8 cellular contexts compared by ENCODE assay signal in genomic region chr14:20415723-20416622, GRCh38. TPM values are rescaled to one million over a fixed set of nuclear protein-coding genes. Genes with fewer than 3 reads are reported as not detected.
DNase-seq lines count a peak whose midpoint lies in the region; ATAC-seq, FAIRE-seq and TF ChIP-seq lines count a peak whose summit lies in the region.

No MANE protein-coding gene starts in this region.

- TF ChIP-seq CTCF in KMS-11 (conservative IDR thresholded peaks at IDR 0.05; ENCODE audit: low read depth, low read length) (peak; percentile 73), brain (conservative IDR thresholded peaks at IDR 0.05) (peak; percentile 16 to 56), HepG2 (CRISPR knock-in tag; IDR thresholded peaks at IDR 0.05) (peak; percentile 79), thyroid gland (IDR thresholded peaks at IDR 0.05) (peak in 5 of 6 experiments; percentile 49 to 61 (median 57))

- H4K20me1 ChIP-seq in KMS-11 (ENCODE audit: insufficient read depth) (no peaks in the 10 kb centered on the region), HepG2 (ENCODE audit: insufficient read depth, low read length) (no peaks in the 10 kb centered on the region)

- no peak overlapping the region for H3K4me3 ChIP-seq in CD8-positive, alpha-beta memory T cell (ENCODE audit: low read length)
- H3K4me3 ChIP-seq in KMS-11 (IDR thresholded peaks at IDR 0.05; ENCODE audit: insufficient read depth, low read depth, low read length) (no peak overlapping the region), HepG2 (replicated peaks in 1 of 3; ENCODE audit: insufficient read depth in 1 of 3, low read depth in 2 of 3, low read length in 3 of 3) (peak overlapping the region in 2 of 3 experiments; percentile 6 to 31; a peak in 3 of 6 replicates), thyroid gland (replicated peaks in 1 of 3) (no peak overlapping the region)

- peak; percentile 38 for ATAC-seq in GM18867 (IDR thresholded peaks at IDR 0.05; ENCODE audit: unreplicated experiment)
- peak; percentile 33 for ATAC-seq in HepG2

- CTCF ChIA-PET in CD8-positive, alpha-beta memory T cell (lab: Charles Lee) = interaction anchor here (0.7 to 3.7 kb wide), 29 partner anchors 8 to 274 kb away, joined by 3 to 25 read pairs (median 5); partner anchors contain the start of genes APEX1, OSGEP, PARP2 and PIP4P1
- CTCF ChIA-PET in HepG2 (lab: Yijun Ruan, JAX; ENCODE audit: low intra/inter-chr PET ratio, low total read pairs) = interaction anchor here (1.1 to 1.3 kb wide), 2 partner anchors 38 to 193 kb away, joined by 3 to 5 read pairs; partner anchors contain the start of gene OSGEP

- intact Hi-C loops in HepG2 (cut with micrococcal nuclease; ENCODE audit: unreplicated experiment) = loop anchor here (1.0 to 5.0 kb wide), 4 partner anchors 38 to 271 kb away; partner anchors contain the start of genes ANG and OSGEP
- intact Hi-C loops in thyroid gland (cut with DNase I) = loop anchor here (10.0 kb wide), 1 partner anchor 49 kb away; the partner anchor contains the start of genes PIP4P1 and PNP

- FAIRE-seq in HepG2 (lab: Jason Lieb, UNC) = peak; percentile 12

- no peaks in the 10 kb centered on the region for H3K9me3 ChIP-seq in CD8-positive, alpha-beta memory T cell (ENCODE audit: low read length)
- H3K9me3 ChIP-seq in HepG2 (ENCODE audit: low read length) = no peaks in the 10 kb centered on the region
- no peaks in the 10 kb centered on the region for H3K9me3 ChIP-seq in thyroid gland

- H3K27ac Mint-ChIP-seq in CD8-positive, alpha-beta memory T cell = peak overlapping the region in 7 of 8 donors; percentile 9 to 72 (median 26)
- H3K27ac Mint-ChIP-seq in brain = peak overlapping the region in 3 of 5 experiments; percentile 7 to 76 (median 9)

- peaks cover 32 to 42% (median 40%) of the 10 kb centered on the region in 3 donors for H3K4me1 Mint-ChIP-seq in CD8-positive, alpha-beta memory T cell
- peaks cover 28% of the 10 kb centered on the region for H3K4me1 Mint-ChIP-seq in brain

- 20% methylated on average over 7 of the region's 7 CpGs for WGBS in HepG2 (ENCODE audit: low lambda C conversion rate)
- WGBS in thyroid gland, 2 donors = 72 to 80% methylated on average over 7 of the region's 7 CpGs

- in situ Hi-C loops in HepG2 (cut with HindIII; ENCODE audit: extremely low pct_ligation_motif_present, low pct_unique_long_range_greater_than_20kb) = loop anchor here (5.0 kb wide), 1 partner anchor 41 kb away; the partner anchor contains the start of gene APEX1

- TF ChIP-seq RAD21 in HepG2 (CRISPR knock-in tag; IDR thresholded peaks at IDR 0.05) = 0 out of 2 replicates have a peak, but pooled peaks have one; percentile 36

- no peak overlapping the region for H3K9ac ChIP-seq in KMS-11
- H3K9ac ChIP-seq in HepG2 (ENCODE audit: insufficient read depth, low read depth, low read length) = peak overlapping the region; percentile 17; the same call in 1 of the 2 replicates

- POLR2A ChIA-PET in CD8-positive, alpha-beta memory T cell (lab: Charles Lee) = interaction anchor here (0.7 kb wide), 1 partner anchor 74 kb away, joined by 3 read pairs; no protein-coding TSS in a partner anchor
- POLR2A ChIA-PET in HepG2 (lab: Yijun Ruan, JAX) = interaction anchor here (0.8 to 4.3 kb wide), 12 partner anchors 9 to 73 kb away, joined by 3 to 53 read pairs (median 4); partner anchors contain the start of genes APEX1, KLHL33, OSGEP and PARP2

- H3K79me2 ChIP-seq in KMS-11 (ENCODE audit: insufficient read depth, low read depth) = no peaks in the 10 kb centered on the region; the same call in 1 of the 2 replicates
- H3K79me2 ChIP-seq in HepG2 (ENCODE audit: insufficient read depth, low read length) = no peaks in the 10 kb centered on the region

- H2AFZ ChIP-seq in KMS-11 (ENCODE audit: low read depth) = peak overlapping the region; percentile 66
- peak overlapping the region; percentile 84 for H2AFZ ChIP-seq in HepG2 (ENCODE audit: low read length)

- peak in 3 of 5 donors; percentile 10 to 60 (median 42) for DNase-seq in CD8-positive, alpha-beta memory T cell
- DNase-seq in RPMI7951 (ENCODE audit: low read depth) (peak; percentile 59), HepG2 (ENCODE audit: low spot score) (peak; percentile 69), thyroid gland (peak; percentile 15 to 17), T-helper 9 cell (no peak)

- peaks cover 0 to 7% (median 0%) of the 10 kb centered on the region in 3 donors for H3K36me3 Mint-ChIP-seq in CD8-positive, alpha-beta memory T cell
- no peaks in the 10 kb centered on the region for H3K36me3 Mint-ChIP-seq in brain

- H3K9me3 Mint-ChIP-seq in CD8-positive, alpha-beta memory T cell = no peaks in the 10 kb centered on the region
- no peaks in the 10 kb centered on the region for H3K9me3 Mint-ChIP-seq in brain

- H3K4me3 Mint-ChIP-seq in CD8-positive, alpha-beta memory T cell = peak overlapping the region in 3 of 7 donors; percentile 0 to 22 (median 12)
- peak overlapping the region in 1 of 5 experiments; percentile 69 for H3K4me3 Mint-ChIP-seq in brain

- TF ChIP-seq EP300 in HepG2 (IDR thresholded peaks at IDR 0.05; ENCODE audit: low read depth in 2 of 2, low read length in 2 of 2) (no peak), HepG2 (CRISPR knock-in tag; IDR thresholded peaks at IDR 0.05; ENCODE audit: borderline replicate concordance) (no peak)

- no peak for TF ChIP-seq POLR2A in HepG2 (IDR thresholded peaks at IDR 0.05; ENCODE audit: insufficient read depth in 1 of 2, low read depth in 2 of 2, low read length in 2 of 2)
- TF ChIP-seq POLR2A in thyroid gland (IDR thresholded peaks at IDR 0.05) = no peak

- no peaks in the 10 kb centered on the region for H3K27me3 Mint-ChIP-seq in CD8-positive, alpha-beta memory T cell
- H3K27me3 Mint-ChIP-seq in brain = peaks cover 16% of the 10 kb centered on the region

- H3K27ac ChIP-seq in CD8-positive, alpha-beta memory T cell (ENCODE audit: low read depth, low read length) = no peak overlapping the region
- H3K27ac ChIP-seq in KMS-11 (no peak overlapping the region), HepG2 (ENCODE audit: extremely low read length, insufficient read depth, low read length) (no peak overlapping the region), thyroid gland (peak overlapping the region in 1 of 3 donors; percentile 35)

- peaks cover 23% of the 10 kb centered on the region for H3K4me1 ChIP-seq in CD8-positive, alpha-beta memory T cell (ENCODE audit: insufficient read depth, low read length)
- H3K4me1 ChIP-seq in KMS-11 (ENCODE audit: low read depth, poor library complexity, severe bottlenecking) (peaks cover 22% of the 10 kb centered on the region), HepG2 (ENCODE audit: insufficient read depth, low read length) (peaks cover 63% of the 10 kb centered on the region), thyroid gland (peaks cover 5 to 11% of the 10 kb centered on the region in 2 donors)

- no peaks in the 10 kb centered on the region for H3K36me3 ChIP-seq in CD8-positive, alpha-beta memory T cell (ENCODE audit: insufficient read depth, low read length)
- no peaks in the 10 kb centered on the region for H3K36me3 ChIP-seq in KMS-11 (ENCODE audit: insufficient read depth)
- H3K36me3 ChIP-seq in HepG2 (replicated peaks in 1 of 2; ENCODE audit: control insufficient read depth in 1 of 2, insufficient read depth in 2 of 2, low read length in 2 of 2) = no peaks in the 10 kb centered on the region
- no peaks in the 10 kb centered on the region for H3K36me3 ChIP-seq in thyroid gland

- H3K27me3 ChIP-seq in CD8-positive, alpha-beta memory T cell (ENCODE audit: insufficient read depth, low read length, poor library complexity, severe bottlenecking) = no peaks in the 10 kb centered on the region
- H3K27me3 ChIP-seq in KMS-11 (ENCODE audit: insufficient read depth, low read depth) (no peaks in the 10 kb centered on the region), HepG2 (ENCODE audit: control insufficient read depth in 1 of 2, insufficient read depth in 2 of 2, low read length in 2 of 2) (no peaks in the 10 kb centered on the region; a peak in 2 of 5 replicates), thyroid gland (no peaks in the 10 kb centered on the region)

- no TSS peak for BruUV-seq in HepG2 (replicated peaks; lab: Mats Ljungman, UMichigan)

- H3K4me2 ChIP-seq in KMS-11 = peak overlapping the region; percentile 18; the same call in 1 of the 2 replicates
- peak overlapping the region; percentile 72 for H3K4me2 ChIP-seq in HepG2 (ENCODE audit: low read depth, low read length)

RNA-seq across cellular contexts. Expression of gene TEP1, which starts 2.7 kb away (rescaled TPM):
- total RNA-seq in CD8-positive, alpha-beta memory T cell = 10 to 100 TPM; 31.7 to 33.0 TPM
- polyA plus RNA-seq in CD8-positive, alpha-beta memory T cell = 9.1 TPM
- 8.2 and 8.9 TPM in 2 replicates for total RNA-seq in RPMI7951 (2014; rRNA removed; shearing (Covaris generic))
- polyA plus RNA-seq in brain (ENCODE audit: insufficient read depth, low read depth, low replicate concordance) (4.8 TPM), HepG2 (2011; rRNA removed) (11.0 and 16.9 TPM in 2 replicates)
- total RNA-seq in HepG2 (2016; rRNA removed; fragmentation: Illumina TruSeq; extraction: Trizol) (9.5 and 12.8 TPM in 2 replicates), thyroid gland (10 to 100 TPM; 26.6 to 39.3 (median 29.7) TPM)
- total RNA-seq in HepG2 (2016; cell fraction: cytosol; rRNA removed; fragmentation: Illumina TruSeq; extraction: Trizol; ENCODE audit: low read depth) = 1.4 and 1.7 TPM in 2 replicates
- 10.8 and 12.7 TPM in 2 replicates for total RNA-seq in HepG2 (2016; cell fraction: insoluble cytoplasmic fraction; rRNA removed; fragmentation: Illumina TruSeq; extraction: Trizol)
- 1.9 and 3.0 TPM in 2 replicates for total RNA-seq in HepG2 (2016; cell fraction: membrane; rRNA removed; fragmentation: Illumina TruSeq; extraction: Trizol)
- total RNA-seq in HepG2 (2016; cell fraction: nucleus; rRNA removed; fragmentation: Illumina TruSeq; extraction: Trizol) = 16.2 and 17.5 TPM in 2 replicates
- polyA plus RNA-seq in HepG2 (2011; cell fraction: cytosol; rRNA removed) = 4.2 and 4.7 TPM in 2 replicates
- 48.7 and 52.6 TPM in 2 replicates for polyA plus RNA-seq in HepG2 (2011; cell fraction: nucleus; rRNA removed)
- 12.2 and 12.9 TPM in 2 replicates for polyA plus RNA-seq in HepG2 (2012)
- 0.97 and 1.2 TPM in 2 replicates for polyA plus RNA-seq in HepG2 (2016; cell fraction: cytosol; fragmentation: Illumina TruSeq; extraction: Trizol; ENCODE audit: low read depth)
- polyA plus RNA-seq in HepG2 (2016; cell fraction: insoluble cytoplasmic fraction; fragmentation: Illumina TruSeq; extraction: Trizol; ENCODE audit: low read depth) = 7.4 and 7.8 TPM in 2 replicates
- polyA plus RNA-seq in HepG2 (2016; cell fraction: membrane; fragmentation: Illumina TruSeq; extraction: Trizol; ENCODE audit: low read depth) = 1.8 and 2.2 TPM in 2 replicates
- polyA plus RNA-seq in HepG2 (2016; cell fraction: nucleus; fragmentation: Illumina TruSeq; extraction: Trizol; ENCODE audit: insufficient read depth, low read depth) = 29.9 and 31.5 TPM in 2 replicates
- 28.6 and 32.2 TPM in 2 replicates for polyA minus RNA-seq in HepG2 (2011; rRNA and poly(A)+ RNA removed; ENCODE audit: low replicate concordance)
- polyA minus RNA-seq in HepG2 (2011; cell fraction: cytosol; rRNA and poly(A)+ RNA removed) = 10.2 and 12.2 TPM in 2 replicates
- polyA minus RNA-seq in HepG2 (2011; cell fraction: nucleus; rRNA and poly(A)+ RNA removed) = 30.5 and 40.9 TPM in 2 replicates

RNA-seq across cellular contexts. Expression of gene KLHL33, which starts 20.0 kb away (rescaled TPM):
- total RNA-seq in CD8-positive, alpha-beta memory T cell = under 1 TPM; 0.09 TPM
- polyA plus RNA-seq in CD8-positive, alpha-beta memory T cell = 0.12 TPM
- not detected in 2 replicates for total RNA-seq in RPMI7951 (2014; rRNA removed; shearing (Covaris generic))
- polyA plus RNA-seq in brain (ENCODE audit: insufficient read depth, low read depth, low replicate concordance) = not detected
- total RNA-seq in HepG2 (2016; rRNA removed; fragmentation: Illumina TruSeq; extraction: Trizol) = not detected in 2 replicates
- not detected in 2 replicates for total RNA-seq in HepG2 (2016; cell fraction: cytosol; rRNA removed; fragmentation: Illumina TruSeq; extraction: Trizol; ENCODE audit: low read depth)
- not detected in 2 replicates for total RNA-seq in HepG2 (2016; cell fraction: insoluble cytoplasmic fraction; rRNA removed; fragmentation: Illumina TruSeq; extraction: Trizol)
- total RNA-seq in HepG2 (2016; cell fraction: membrane; rRNA removed; fragmentation: Illumina TruSeq; extraction: Trizol) = not detected in 2 replicates
- total RNA-seq in HepG2 (2016; cell fraction: nucleus; rRNA removed; fragmentation: Illumina TruSeq; extraction: Trizol) = not detected in 2 replicates
- 0.05 TPM in 1 of 2 replicates, not detected in the other for polyA plus RNA-seq in HepG2 (2011; rRNA removed)
- polyA plus RNA-seq in HepG2 (2011; cell fraction: cytosol; rRNA removed) = 0.03 and 0.05 TPM in 2 replicates
- polyA plus RNA-seq in HepG2 (2011; cell fraction: nucleus; rRNA removed) = 0.03 and 0.10 TPM in 2 replicates
- 0.05 and 0.15 TPM in 2 replicates for polyA plus RNA-seq in HepG2 (2012)
- polyA plus RNA-seq in HepG2 (2016; cell fraction: cytosol; fragmentation: Illumina TruSeq; extraction: Trizol; ENCODE audit: low read depth) = not detected in 2 replicates
- polyA plus RNA-seq in HepG2 (2016; cell fraction: insoluble cytoplasmic fraction; fragmentation: Illumina TruSeq; extraction: Trizol; ENCODE audit: low read depth) = 0.04 TPM in 1 of 2 replicates, not detected in the other
- not detected in 2 replicates for polyA plus RNA-seq in HepG2 (2016; cell fraction: membrane; fragmentation: Illumina TruSeq; extraction: Trizol; ENCODE audit: low read depth)
- not detected in 2 replicates for polyA plus RNA-seq in HepG2 (2016; cell fraction: nucleus; fragmentation: Illumina TruSeq; extraction: Trizol; ENCODE audit: insufficient read depth, low read depth)
- polyA minus RNA-seq in HepG2 (2011; rRNA and poly(A)+ RNA removed; ENCODE audit: low replicate concordance) = 0.04 and 0.12 TPM in 2 replicates
- not detected in 2 replicates for polyA minus RNA-seq in HepG2 (2011; cell fraction: cytosol; rRNA and poly(A)+ RNA removed)
- polyA minus RNA-seq in HepG2 (2011; cell fraction: nucleus; rRNA and poly(A)+ RNA removed) = 0.12 TPM in 1 of 2 replicates, not detected in the other
- 1 to 10 TPM in 1 of 4 donors, under 1 TPM in 3; 0.27 to 2.0 (median 0.36) TPM for total RNA-seq in thyroid gland

RNA-seq across cellular contexts. Expression of gene OSGEP, which starts 38.6 kb away (rescaled TPM):
- 10 to 100 TPM; 58.0 to 58.1 TPM for total RNA-seq in CD8-positive, alpha-beta memory T cell
- polyA plus RNA-seq in CD8-positive, alpha-beta memory T cell = 48.9 TPM
- 19.9 and 26.9 TPM in 2 replicates for total RNA-seq in RPMI7951 (2014; rRNA removed; shearing (Covaris generic))
- polyA plus RNA-seq in brain (ENCODE audit: insufficient read depth, low read depth, low replicate concordance) = 28.0 TPM
- 32.4 and 39.7 TPM in 2 replicates for total RNA-seq in HepG2 (2016; rRNA removed; fragmentation: Illumina TruSeq; extraction: Trizol)
- total RNA-seq in HepG2 (2016; cell fraction: cytosol; rRNA removed; fragmentation: Illumina TruSeq; extraction: Trizol; ENCODE audit: low read depth) = 7.0 and 8.1 TPM in 2 replicates
- total RNA-seq in HepG2 (2016; cell fraction: insoluble cytoplasmic fraction; rRNA removed; fragmentation: Illumina TruSeq; extraction: Trizol) = 30.4 and 41.7 TPM in 2 replicates
- 12.6 and 13.2 TPM in 2 replicates for total RNA-seq in HepG2 (2016; cell fraction: membrane; rRNA removed; fragmentation: Illumina TruSeq; extraction: Trizol)
- 35.3 and 44.2 TPM in 2 replicates for total RNA-seq in HepG2 (2016; cell fraction: nucleus; rRNA removed; fragmentation: Illumina TruSeq; extraction: Trizol)
- 40.0 and 41.1 TPM in 2 replicates for polyA plus RNA-seq in HepG2 (2011; rRNA removed)
- 25.8 and 29.7 TPM in 2 replicates for polyA plus RNA-seq in HepG2 (2011; cell fraction: cytosol; rRNA removed)
- 108 and 113 TPM in 2 replicates for polyA plus RNA-seq in HepG2 (2011; cell fraction: nucleus; rRNA removed)
- polyA plus RNA-seq in HepG2 (2012) = 14.8 and 23.9 TPM in 2 replicates
- polyA plus RNA-seq in HepG2 (2016; cell fraction: cytosol; fragmentation: Illumina TruSeq; extraction: Trizol; ENCODE audit: low read depth) = 5.7 and 6.0 TPM in 2 replicates
- polyA plus RNA-seq in HepG2 (2016; cell fraction: insoluble cytoplasmic fraction; fragmentation: Illumina TruSeq; extraction: Trizol; ENCODE audit: low read depth) = 31.9 and 37.6 TPM in 2 replicates
- polyA plus RNA-seq in HepG2 (2016; cell fraction: membrane; fragmentation: Illumina TruSeq; extraction: Trizol; ENCODE audit: low read depth) = 9.1 and 10.6 TPM in 2 replicates
- polyA plus RNA-seq in HepG2 (2016; cell fraction: nucleus; fragmentation: Illumina TruSeq; extraction: Trizol; ENCODE audit: insufficient read depth, low read depth) = 101 and 108 TPM in 2 replicates
- 38.1 and 65.7 TPM in 2 replicates for polyA minus RNA-seq in HepG2 (2011; rRNA and poly(A)+ RNA removed; ENCODE audit: low replicate concordance)
- polyA minus RNA-seq in HepG2 (2011; cell fraction: cytosol; rRNA and poly(A)+ RNA removed) = 8.6 and 9.5 TPM in 2 replicates
- polyA minus RNA-seq in HepG2 (2011; cell fraction: nucleus; rRNA and poly(A)+ RNA removed) = 99.7 and 101 TPM in 2 replicates
- total RNA-seq in thyroid gland = 10 to 100 TPM; 56.7 to 88.8 (median 75.0) TPM

RNA-seq across cellular contexts. Expression of gene APEX1, which starts 39.1 kb away (rescaled TPM):
- total RNA-seq in CD8-positive, alpha-beta memory T cell = 100 to 1,000 TPM; 242 to 248 TPM
- polyA plus RNA-seq in CD8-positive, alpha-beta memory T cell = 117 TPM
- 41.7 and 49.5 TPM in 2 replicates for total RNA-seq in RPMI7951 (2014; rRNA removed; shearing (Covaris generic))
- 273 TPM for polyA plus RNA-seq in brain (ENCODE audit: insufficient read depth, low read depth, low replicate concordance)
- 171 and 261 TPM in 2 replicates for total RNA-seq in HepG2 (2016; rRNA removed; fragmentation: Illumina TruSeq; extraction: Trizol)
- total RNA-seq in HepG2 (2016; cell fraction: cytosol; rRNA removed; fragmentation: Illumina TruSeq; extraction: Trizol; ENCODE audit: low read depth) = 72.5 and 84.0 TPM in 2 replicates
- 177 and 247 TPM in 2 replicates for total RNA-seq in HepG2 (2016; cell fraction: insoluble cytoplasmic fraction; rRNA removed; fragmentation: Illumina TruSeq; extraction: Trizol)
- total RNA-seq in HepG2 (2016; cell fraction: membrane; rRNA removed; fragmentation: Illumina TruSeq; extraction: Trizol) = 130 and 144 TPM in 2 replicates
- 79.4 and 94.6 TPM in 2 replicates for total RNA-seq in HepG2 (2016; cell fraction: nucleus; rRNA removed; fragmentation: Illumina TruSeq; extraction: Trizol)
- polyA plus RNA-seq in HepG2 (2011; rRNA removed) = 336 and 405 TPM in 2 replicates
- polyA plus RNA-seq in HepG2 (2011; cell fraction: cytosol; rRNA removed) = 342 and 365 TPM in 2 replicates
- polyA plus RNA-seq in HepG2 (2011; cell fraction: nucleus; rRNA removed) = 199 and 247 TPM in 2 replicates
- polyA plus RNA-seq in HepG2 (2012) = 218 and 250 TPM in 2 replicates
- polyA plus RNA-seq in HepG2 (2016; cell fraction: cytosol; fragmentation: Illumina TruSeq; extraction: Trizol; ENCODE audit: low read depth) = 85.4 and 96.6 TPM in 2 replicates
- polyA plus RNA-seq in HepG2 (2016; cell fraction: insoluble cytoplasmic fraction; fragmentation: Illumina TruSeq; extraction: Trizol; ENCODE audit: low read depth) = 442 and 448 TPM in 2 replicates
- polyA plus RNA-seq in HepG2 (2016; cell fraction: membrane; fragmentation: Illumina TruSeq; extraction: Trizol; ENCODE audit: low read depth) = 162 and 177 TPM in 2 replicates
- polyA plus RNA-seq in HepG2 (2016; cell fraction: nucleus; fragmentation: Illumina TruSeq; extraction: Trizol; ENCODE audit: insufficient read depth, low read depth) = 253 and 259 TPM in 2 replicates
- polyA minus RNA-seq in HepG2 (2011; rRNA and poly(A)+ RNA removed; ENCODE audit: low replicate concordance) = 377 and 396 TPM in 2 replicates
- polyA minus RNA-seq in HepG2 (2011; cell fraction: cytosol; rRNA and poly(A)+ RNA removed) = 101 and 112 TPM in 2 replicates
- polyA minus RNA-seq in HepG2 (2011; cell fraction: nucleus; rRNA and poly(A)+ RNA removed) = 59.6 and 63.5 TPM in 2 replicates
- 100 to 1,000 TPM; 133 to 179 (median 142) TPM for total RNA-seq in thyroid gland

RNA-seq across cellular contexts. Expression of gene PIP4P1, which starts 45.3 kb away (rescaled TPM):
- total RNA-seq in CD8-positive, alpha-beta memory T cell = 10 to 100 TPM; 29.5 to 33.5 TPM
- 36.4 TPM for polyA plus RNA-seq in CD8-positive, alpha-beta memory T cell
- 16.5 and 22.9 TPM in 2 replicates for total RNA-seq in RPMI7951 (2014; rRNA removed; shearing (Covaris generic))
- polyA plus RNA-seq in brain (ENCODE audit: insufficient read depth, low read depth, low replicate concordance) (34.4 TPM), HepG2 (2011; rRNA removed) (47.0 and 54.5 TPM in 2 replicates)
- total RNA-seq in HepG2 (2016; rRNA removed; fragmentation: Illumina TruSeq; extraction: Trizol) (31.9 and 33.4 TPM in 2 replicates), thyroid gland (10 to 100 TPM; 15.4 to 29.1 (median 23.1) TPM)
- total RNA-seq in HepG2 (2016; cell fraction: cytosol; rRNA removed; fragmentation: Illumina TruSeq; extraction: Trizol; ENCODE audit: low read depth) = 16.4 and 18.3 TPM in 2 replicates
- 32.1 and 34.6 TPM in 2 replicates for total RNA-seq in HepG2 (2016; cell fraction: insoluble cytoplasmic fraction; rRNA removed; fragmentation: Illumina TruSeq; extraction: Trizol)
- total RNA-seq in HepG2 (2016; cell fraction: membrane; rRNA removed; fragmentation: Illumina TruSeq; extraction: Trizol) = 32.6 and 39.7 TPM in 2 replicates
- total RNA-seq in HepG2 (2016; cell fraction: nucleus; rRNA removed; fragmentation: Illumina TruSeq; extraction: Trizol) = 20.8 and 28.1 TPM in 2 replicates
- 40.6 and 41.5 TPM in 2 replicates for polyA plus RNA-seq in HepG2 (2011; cell fraction: cytosol; rRNA removed)
- 70.2 and 90.4 TPM in 2 replicates for polyA plus RNA-seq in HepG2 (2011; cell fraction: nucleus; rRNA removed)
- polyA plus RNA-seq in HepG2 (2012) = 30.3 and 35.7 TPM in 2 replicates
- 14.0 and 16.8 TPM in 2 replicates for polyA plus RNA-seq in HepG2 (2016; cell fraction: cytosol; fragmentation: Illumina TruSeq; extraction: Trizol; ENCODE audit: low read depth)
- 40.6 and 44.1 TPM in 2 replicates for polyA plus RNA-seq in HepG2 (2016; cell fraction: insoluble cytoplasmic fraction; fragmentation: Illumina TruSeq; extraction: Trizol; ENCODE audit: low read depth)
- 24.7 and 35.2 TPM in 2 replicates for polyA plus RNA-seq in HepG2 (2016; cell fraction: membrane; fragmentation: Illumina TruSeq; extraction: Trizol; ENCODE audit: low read depth)
- polyA plus RNA-seq in HepG2 (2016; cell fraction: nucleus; fragmentation: Illumina TruSeq; extraction: Trizol; ENCODE audit: insufficient read depth, low read depth) = 61.7 and 72.0 TPM in 2 replicates
- polyA minus RNA-seq in HepG2 (2011; rRNA and poly(A)+ RNA removed; ENCODE audit: low replicate concordance) = 63.2 and 70.8 TPM in 2 replicates
- polyA minus RNA-seq in HepG2 (2011; cell fraction: cytosol; rRNA and poly(A)+ RNA removed) = 16.6 and 21.8 TPM in 2 replicates
- 33.3 and 33.8 TPM in 2 replicates for polyA minus RNA-seq in HepG2 (2011; cell fraction: nucleus; rRNA and poly(A)+ RNA removed)

Comparison
In these comparisons a context has a peak if more than half of its experiments do, and no peak if none do; other contexts are left out.
1. H3K4me3 ChIP-seq: peak in HepG2 (2 of 3); none in CD8-positive, alpha-beta memory T cell (single experiment), KMS-11 (single experiment) and thyroid gland (0 of 3).
2. Peak in every context shown above with its lines, with median percentiles within 50 percentile points of each other: CTCF ChIP-seq.